ENCODE assay signal across 1 cellular context in the genomic region with DNA sequence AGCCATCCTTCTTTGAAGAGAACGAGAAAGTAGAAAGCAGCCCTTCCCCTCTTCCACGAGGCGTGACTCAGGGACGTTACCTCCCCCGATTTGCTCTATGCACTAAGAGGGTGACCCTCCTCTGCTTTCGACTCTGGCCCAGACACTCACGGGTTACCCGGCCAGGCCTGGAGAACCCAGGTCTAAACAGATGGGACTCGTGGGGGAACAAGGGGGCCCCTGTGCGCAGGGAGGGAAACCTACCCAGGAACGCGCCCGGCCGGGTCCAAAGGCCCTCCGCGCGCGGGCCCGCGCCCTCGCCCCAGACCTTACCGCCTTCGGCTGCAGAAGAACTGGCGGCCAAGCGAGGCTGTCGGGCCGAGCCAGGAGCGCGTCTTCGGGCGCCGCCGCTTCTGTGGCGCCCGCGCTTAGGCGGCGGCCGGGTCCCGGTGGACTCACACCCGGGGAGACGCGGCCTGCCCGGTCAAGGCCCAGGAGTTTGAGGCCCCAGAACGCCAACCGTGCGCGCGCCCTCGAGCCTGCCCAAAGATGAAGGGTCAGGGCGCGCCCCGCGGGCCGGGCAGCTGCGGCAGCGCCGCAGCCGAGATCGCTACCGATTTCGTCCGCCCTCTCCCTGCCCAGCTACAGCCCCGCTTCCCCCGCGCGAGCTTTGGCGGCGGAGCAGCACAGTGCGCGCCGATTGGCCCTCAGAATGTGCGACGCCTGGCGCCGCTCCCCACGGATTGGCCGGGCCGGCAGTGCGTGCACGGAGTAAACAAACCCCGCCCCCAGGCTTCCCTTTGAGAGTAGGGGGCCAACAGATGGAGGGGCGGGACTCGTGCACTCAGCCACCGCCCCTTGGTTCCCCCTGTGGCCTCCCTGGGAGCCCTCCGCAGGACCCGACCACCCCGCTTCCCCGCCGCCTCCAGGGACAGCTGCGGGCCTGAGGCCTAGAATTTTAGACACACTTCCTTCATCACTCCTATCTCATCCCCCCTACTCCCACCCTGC.
TF ChIP-seq lines count a peak whose summit lies in the region.

A gene with protein sequence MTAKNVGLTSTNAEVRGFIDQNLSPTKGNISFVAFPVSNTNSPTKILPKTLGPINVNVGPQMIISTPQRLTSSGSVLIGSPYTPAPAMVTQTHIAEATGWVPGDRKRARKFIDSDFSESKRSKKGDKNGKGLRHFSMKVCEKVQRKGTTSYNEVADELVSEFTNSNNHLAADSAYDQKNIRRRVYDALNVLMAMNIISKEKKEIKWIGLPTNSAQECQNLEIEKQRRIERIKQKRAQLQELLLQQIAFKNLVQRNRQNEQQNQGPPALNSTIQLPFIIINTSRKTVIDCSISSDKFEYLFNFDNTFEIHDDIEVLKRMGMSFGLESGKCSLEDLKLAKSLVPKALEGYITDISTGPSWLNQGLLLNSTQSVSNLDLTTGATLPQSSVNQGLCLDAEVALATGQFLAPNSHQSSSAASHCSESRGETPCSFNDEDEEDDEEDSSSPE (minus strand): TSS at position 674 of the 990 bp plus-strand sequence. CDS start 47,795 bp downstream, outside the sequence.

TF ChIP-seq in GM12878, 131 proteins besides CTCF, POLR2A, EP300 and RAD21 (continued from another document and continues in another):
- TF ChIP-seq TAF1 (IDR thresholded peaks at IDR 0.05; ENCODE audit: borderline replicate concordance, low read depth, low read length) (peak; percentile 57; the same call in 1 of the 2 replicates), IKZF1 (conservative IDR thresholded peaks at IDR 0.05) (peak; percentile 45), ZNF207 (IDR thresholded peaks at IDR 0.05; ENCODE audit: borderline replicate concordance) (no peak), NRF1 (conservative IDR thresholded peaks at IDR 0.05; ENCODE audit: low read depth, low read length) (no peak), ATF7 (IDR thresholded peaks at IDR 0.05; ENCODE audit: low read depth) (no peak), STAT3 (IDR thresholded peaks at IDR 0.05; ENCODE audit: low read depth, low read length) (no peak), CHD2 (IDR thresholded peaks at IDR 0.05; ENCODE audit: borderline replicate concordance, low read depth, low read length) (peak; percentile 62; the same call in 1 of the 2 replicates), DPF2 (IDR thresholded peaks at IDR 0.05) (peak; percentile 57; the same call in 1 of the 2 replicates), REST (IDR thresholded peaks at IDR 0.05; ENCODE audit: low read depth, low read length) (no peak), MYC (IDR thresholded peaks at IDR 0.05; ENCODE audit: insufficient read depth, insufficient read length, insufficient replicate concordance, low read length, severe bottlenecking) (no peak), RB1 (IDR thresholded peaks at IDR 0.05; ENCODE audit: borderline replicate concordance) (0 out of 2 replicates have a peak, but pooled peaks have one; percentile 47), MXI1 (IDR thresholded peaks at IDR 0.05; ENCODE audit: low read depth, low read length) (peak; percentile 31; the same call in 1 of the 2 replicates), BMI1 (IDR thresholded peaks at IDR 0.05; ENCODE audit: borderline replicate concordance) (no peak), JUNB (IDR thresholded peaks at IDR 0.05) (no peak), CHD4 (IDR thresholded peaks at IDR 0.05) (no peak), SMARCA5 (IDR thresholded peaks at IDR 0.05) (no peak; the same call in 1 of the 2 replicates), EZH2 (IDR thresholded peaks at IDR 0.05; ENCODE audit: borderline replicate concordance, control insufficient read depth, low read depth, low read length) (no peak), CBX5 (IDR thresholded peaks at IDR 0.05; ENCODE audit: low read depth) (no peak), TBL1XR1 (IDR thresholded peaks at IDR 0.05; ENCODE audit: low read depth, low read length) (no peak), POU2F2 (IDR thresholded peaks at IDR 0.05; ENCODE audit: borderline replicate concordance, low read depth, low read length) (no peak), NR2F1 (conservative IDR thresholded peaks at IDR 0.05) (peak; percentile 41), MTA2 (IDR thresholded peaks at IDR 0.05; ENCODE audit: low read depth) (no peak), IKZF2 (IDR thresholded peaks at IDR 0.05) (no peak), HDAC2 (IDR thresholded peaks at IDR 0.05) (no peak), RELB (IDR thresholded peaks at IDR 0.05; ENCODE audit: low read depth) (no peak)
- TF ChIP-seq, protein P1, sequence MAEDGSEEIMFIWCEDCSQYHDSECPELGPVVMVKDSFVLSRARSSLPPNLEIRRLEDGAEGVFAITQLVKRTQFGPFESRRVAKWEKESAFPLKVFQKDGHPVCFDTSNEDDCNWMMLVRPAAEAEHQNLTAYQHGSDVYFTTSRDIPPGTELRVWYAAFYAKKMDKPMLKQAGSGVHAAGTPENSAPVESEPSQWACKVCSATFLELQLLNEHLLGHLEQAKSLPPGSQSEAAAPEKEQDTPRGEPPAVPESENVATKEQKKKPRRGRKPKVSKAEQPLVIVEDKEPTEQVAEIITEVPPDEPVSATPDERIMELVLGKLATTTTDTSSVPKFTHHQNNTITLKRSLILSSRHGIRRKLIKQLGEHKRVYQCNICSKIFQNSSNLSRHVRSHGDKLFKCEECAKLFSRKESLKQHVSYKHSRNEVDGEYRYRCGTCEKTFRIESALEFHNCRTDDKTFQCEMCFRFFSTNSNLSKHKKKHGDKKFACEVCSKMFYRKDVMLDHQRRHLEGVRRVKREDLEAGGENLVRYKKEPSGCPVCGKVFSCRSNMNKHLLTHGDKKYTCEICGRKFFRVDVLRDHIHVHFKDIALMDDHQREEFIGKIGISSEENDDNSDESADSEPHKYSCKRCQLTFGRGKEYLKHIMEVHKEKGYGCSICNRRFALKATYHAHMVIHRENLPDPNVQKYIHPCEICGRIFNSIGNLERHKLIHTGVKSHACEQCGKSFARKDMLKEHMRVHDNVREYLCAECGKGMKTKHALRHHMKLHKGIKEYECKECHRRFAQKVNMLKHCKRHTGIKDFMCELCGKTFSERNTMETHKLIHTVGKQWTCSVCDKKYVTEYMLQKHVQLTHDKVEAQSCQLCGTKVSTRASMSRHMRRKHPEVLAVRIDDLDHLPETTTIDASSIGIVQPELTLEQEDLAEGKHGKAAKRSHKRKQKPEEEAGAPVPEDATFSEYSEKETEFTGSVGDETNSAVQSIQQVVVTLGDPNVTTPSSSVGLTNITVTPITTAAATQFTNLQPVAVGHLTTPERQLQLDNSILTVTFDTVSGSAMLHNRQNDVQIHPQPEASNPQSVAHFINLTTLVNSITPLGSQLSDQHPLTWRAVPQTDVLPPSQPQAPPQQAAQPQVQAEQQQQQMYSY (CRISPR knock-in tag; IDR thresholded peaks at IDR 0.05) = no peak
- TF ChIP-seq, protein P2, sequence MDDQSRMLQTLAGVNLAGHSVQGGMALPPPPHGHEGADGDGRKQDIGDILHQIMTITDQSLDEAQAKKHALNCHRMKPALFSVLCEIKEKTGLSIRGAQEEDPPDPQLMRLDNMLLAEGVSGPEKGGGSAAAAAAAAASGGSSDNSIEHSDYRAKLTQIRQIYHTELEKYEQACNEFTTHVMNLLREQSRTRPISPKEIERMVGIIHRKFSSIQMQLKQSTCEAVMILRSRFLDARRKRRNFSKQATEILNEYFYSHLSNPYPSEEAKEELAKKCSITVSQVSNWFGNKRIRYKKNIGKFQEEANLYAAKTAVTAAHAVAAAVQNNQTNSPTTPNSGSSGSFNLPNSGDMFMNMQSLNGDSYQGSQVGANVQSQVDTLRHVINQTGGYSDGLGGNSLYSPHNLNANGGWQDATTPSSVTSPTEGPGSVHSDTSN (IDR thresholded peaks at IDR 0.05; ENCODE audit: insufficient replicate concordance, low read depth, low read length) = no peak
- TF ChIP-seq, protein P3, sequence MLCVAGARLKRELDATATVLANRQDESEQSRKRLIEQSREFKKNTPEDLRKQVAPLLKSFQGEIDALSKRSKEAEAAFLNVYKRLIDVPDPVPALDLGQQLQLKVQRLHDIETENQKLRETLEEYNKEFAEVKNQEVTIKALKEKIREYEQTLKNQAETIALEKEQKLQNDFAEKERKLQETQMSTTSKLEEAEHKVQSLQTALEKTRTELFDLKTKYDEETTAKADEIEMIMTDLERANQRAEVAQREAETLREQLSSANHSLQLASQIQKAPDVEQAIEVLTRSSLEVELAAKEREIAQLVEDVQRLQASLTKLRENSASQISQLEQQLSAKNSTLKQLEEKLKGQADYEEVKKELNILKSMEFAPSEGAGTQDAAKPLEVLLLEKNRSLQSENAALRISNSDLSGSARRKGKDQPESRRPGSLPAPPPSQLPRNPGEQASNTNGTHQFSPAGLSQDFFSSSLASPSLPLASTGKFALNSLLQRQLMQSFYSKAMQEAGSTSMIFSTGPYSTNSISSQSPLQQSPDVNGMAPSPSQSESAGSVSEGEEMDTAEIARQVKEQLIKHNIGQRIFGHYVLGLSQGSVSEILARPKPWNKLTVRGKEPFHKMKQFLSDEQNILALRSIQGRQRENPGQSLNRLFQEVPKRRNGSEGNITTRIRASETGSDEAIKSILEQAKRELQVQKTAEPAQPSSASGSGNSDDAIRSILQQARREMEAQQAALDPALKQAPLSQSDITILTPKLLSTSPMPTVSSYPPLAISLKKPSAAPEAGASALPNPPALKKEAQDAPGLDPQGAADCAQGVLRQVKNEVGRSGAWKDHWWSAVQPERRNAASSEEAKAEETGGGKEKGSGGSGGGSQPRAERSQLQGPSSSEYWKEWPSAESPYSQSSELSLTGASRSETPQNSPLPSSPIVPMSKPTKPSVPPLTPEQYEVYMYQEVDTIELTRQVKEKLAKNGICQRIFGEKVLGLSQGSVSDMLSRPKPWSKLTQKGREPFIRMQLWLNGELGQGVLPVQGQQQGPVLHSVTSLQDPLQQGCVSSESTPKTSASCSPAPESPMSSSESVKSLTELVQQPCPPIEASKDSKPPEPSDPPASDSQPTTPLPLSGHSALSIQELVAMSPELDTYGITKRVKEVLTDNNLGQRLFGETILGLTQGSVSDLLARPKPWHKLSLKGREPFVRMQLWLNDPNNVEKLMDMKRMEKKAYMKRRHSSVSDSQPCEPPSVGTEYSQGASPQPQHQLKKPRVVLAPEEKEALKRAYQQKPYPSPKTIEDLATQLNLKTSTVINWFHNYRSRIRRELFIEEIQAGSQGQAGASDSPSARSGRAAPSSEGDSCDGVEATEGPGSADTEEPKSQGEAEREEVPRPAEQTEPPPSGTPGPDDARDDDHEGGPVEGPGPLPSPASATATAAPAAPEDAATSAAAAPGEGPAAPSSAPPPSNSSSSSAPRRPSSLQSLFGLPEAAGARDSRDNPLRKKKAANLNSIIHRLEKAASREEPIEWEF (IDR thresholded peaks at IDR 0.05; ENCODE audit: insufficient replicate concordance, low read depth, low read length) = no peak
- TF ChIP-seq, protein P4, sequence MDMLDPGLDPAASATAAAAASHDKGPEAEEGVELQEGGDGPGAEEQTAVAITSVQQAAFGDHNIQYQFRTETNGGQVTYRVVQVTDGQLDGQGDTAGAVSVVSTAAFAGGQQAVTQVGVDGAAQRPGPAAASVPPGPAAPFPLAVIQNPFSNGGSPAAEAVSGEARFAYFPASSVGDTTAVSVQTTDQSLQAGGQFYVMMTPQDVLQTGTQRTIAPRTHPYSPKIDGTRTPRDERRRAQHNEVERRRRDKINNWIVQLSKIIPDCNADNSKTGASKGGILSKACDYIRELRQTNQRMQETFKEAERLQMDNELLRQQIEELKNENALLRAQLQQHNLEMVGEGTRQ (IDR thresholded peaks at IDR 0.05; ENCODE audit: borderline replicate concordance, low read depth, low read length) = no peak
- TF ChIP-seq, protein P5, sequence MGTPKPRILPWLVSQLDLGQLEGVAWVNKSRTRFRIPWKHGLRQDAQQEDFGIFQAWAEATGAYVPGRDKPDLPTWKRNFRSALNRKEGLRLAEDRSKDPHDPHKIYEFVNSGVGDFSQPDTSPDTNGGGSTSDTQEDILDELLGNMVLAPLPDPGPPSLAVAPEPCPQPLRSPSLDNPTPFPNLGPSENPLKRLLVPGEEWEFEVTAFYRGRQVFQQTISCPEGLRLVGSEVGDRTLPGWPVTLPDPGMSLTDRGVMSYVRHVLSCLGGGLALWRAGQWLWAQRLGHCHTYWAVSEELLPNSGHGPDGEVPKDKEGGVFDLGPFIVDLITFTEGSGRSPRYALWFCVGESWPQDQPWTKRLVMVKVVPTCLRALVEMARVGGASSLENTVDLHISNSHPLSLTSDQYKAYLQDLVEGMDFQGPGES (IDR thresholded peaks at IDR 0.05) = 0 out of 2 replicates have a peak, but pooled peaks have one; percentile 53
- TF ChIP-seq, protein P6, sequence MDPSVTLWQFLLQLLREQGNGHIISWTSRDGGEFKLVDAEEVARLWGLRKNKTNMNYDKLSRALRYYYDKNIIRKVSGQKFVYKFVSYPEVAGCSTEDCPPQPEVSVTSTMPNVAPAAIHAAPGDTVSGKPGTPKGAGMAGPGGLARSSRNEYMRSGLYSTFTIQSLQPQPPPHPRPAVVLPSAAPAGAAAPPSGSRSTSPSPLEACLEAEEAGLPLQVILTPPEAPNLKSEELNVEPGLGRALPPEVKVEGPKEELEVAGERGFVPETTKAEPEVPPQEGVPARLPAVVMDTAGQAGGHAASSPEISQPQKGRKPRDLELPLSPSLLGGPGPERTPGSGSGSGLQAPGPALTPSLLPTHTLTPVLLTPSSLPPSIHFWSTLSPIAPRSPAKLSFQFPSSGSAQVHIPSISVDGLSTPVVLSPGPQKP (IDR thresholded peaks at IDR 0.05; ENCODE audit: low read depth, low read length) = no peak
